Comparison of ENCODE assay signal across 23 cellular contexts in genomic region chr10:35091994-35092393, GRCh38.
"Had no signal": no experiment of that assay in that cellular context is flagged by ENCODE, and none has a peak within 500 bp of the region (broad histone marks: within the 10 kb centered on the region; RNA-seq: fewer than 3 reads in every experiment).

No MANE protein-coding gene starts in this region.

- DNase-seq: activated B cell treated with CpG ODN at 0.5 μM for 24 hours; activated CD4-positive, alpha-beta T cell treated with anti-CD3 and anti-CD28 coated beads for 1 hour; activated CD4-positive, alpha-beta T cell treated with anti-CD3 and anti-CD28 coated beads, Interleukin-2, amount 10 ng/mL, durations not matched to agents 24 days and 14 days; activated CD4-positive, alpha-beta T cell treated with anti-CD3 and anti-CD28 coated beads, Interleukin-2, amount 50 U/mL, for 48 hours; activated CD8-positive, alpha-beta memory T cell treated with anti-CD3 and anti-CD28 coated beads, Interleukin-2, amount 10 ng/mL, durations not matched to agents 7 days and 5 days; activated effector memory CD4-positive, alpha-beta T cell treated with Interleukin-2 at 50 U/mL for 16 hours; activated naive CD4-positive, alpha-beta T cell; activated T-cell treated with anti-CD3 and anti-CD28 coated beads, Interleukin-2, amount 50 U/mL, for 24 hours; aorta; Karpas-422; NCI-H1105 treated with DMSO at 0.1 percent for 48 hours; NCI-H1436 treated with DMSO at 0.1 percent for 48 hours; NCI-H187; NCI-H2081; NCI-H510A treated with DMSO at 0.1 percent for 48 hours; NCI-H69; SHP77; T-helper 2 cell; T1000 had no signal

- ATAC-seq: activated CD8-positive, alpha-beta memory T cell treated with anti-CD3 and anti-CD28 coated beads, Interleukin-2, amount 10 ng/mL, durations not matched to agents 7 days and 5 days; SK-N-SH treated with all-trans-retinoic acid at 6 μM for 48 hours had no signal

- H3K9me3 Mint-ChIP-seq: activated B cell treated with CpG ODN at 0.5 μM for 24 hours; activated naive CD4-positive, alpha-beta T cell treated with anti-CD3 and anti-CD28 coated beads, Interleukin-2, amount 50 U/mL, for 24 hours; activated T-cell treated with anti-CD3 and anti-CD28 coated beads, Interleukin-2, amount 50 U/mL, for 24 hours; activated T-helper 1 cell treated with anti-CD3 and anti-CD28 coated beads, Interleukin-12 subunit alpha, Interleukin-12 subunit beta, Interleukin-2, Interleukin-4 antibody, amounts not matched to agents 30 ng/mL and 10 ng/mL and 1 ng/mL, durations not matched to agents 14 hours and 24 hours and 36 hours had no signal

- H3K27me3 ChIP-seq: SJSA1 had no signal

- H3K27ac ChIP-seq: SJSA1 had no signal

- H3K4me3 ChIP-seq: SJSA1 had no signal
